In genomic region chr7:4040031-4040928, GRCh38 we compare ENCODE assay signal across 1 cellular context.
TF ChIP-seq lines count a peak whose summit lies in the region.

No MANE protein-coding gene starts in this region.

TF ChIP-seq in K562, 482 proteins besides CTCF, POLR2A, EP300 and RAD21:
- TF ChIP-seq KAT8 (IDR thresholded peaks at IDR 0.05; ENCODE audit: low read depth) (no peak), TCFL5 (CRISPR knock-in tag; conservative IDR thresholded peaks at IDR 0.05) (no peak), ZNF830 (CRISPR knock-in tag; IDR thresholded peaks at IDR 0.05) (no peak), TAF1 (IDR thresholded peaks at IDR 0.05; ENCODE audit: control insufficient read depth, extremely low read depth, insufficient read depth, low read length, severe bottlenecking) (no peak), HMGN3 (IDR thresholded peaks at IDR 0.05; ENCODE audit: borderline replicate concordance, extremely low read depth, insufficient read length, low read depth, low read length) (no peak), ZSCAN32 (CRISPR knock-in tag; IDR thresholded peaks at IDR 0.05) (no peak), ZBTB8A (IDR thresholded peaks at IDR 0.05; ENCODE audit: partially characterized antibody) (no peak), RHOXF2B (CRISPR knock-in tag; conservative IDR thresholded peaks at IDR 0.05) (no peak), SMAD4 (CRISPR knock-in tag; conservative IDR thresholded peaks at IDR 0.05) (no peak), ARNT (IDR thresholded peaks at IDR 0.05) (no peak), MAFK (IDR thresholded peaks at IDR 0.05; ENCODE audit: low read length) (no peak), ZBED1 (IDR thresholded peaks at IDR 0.05) (no peak), CBFA2T3 (IDR thresholded peaks at IDR 0.05) (no peak)
- TF ChIP-seq, protein P1, sequence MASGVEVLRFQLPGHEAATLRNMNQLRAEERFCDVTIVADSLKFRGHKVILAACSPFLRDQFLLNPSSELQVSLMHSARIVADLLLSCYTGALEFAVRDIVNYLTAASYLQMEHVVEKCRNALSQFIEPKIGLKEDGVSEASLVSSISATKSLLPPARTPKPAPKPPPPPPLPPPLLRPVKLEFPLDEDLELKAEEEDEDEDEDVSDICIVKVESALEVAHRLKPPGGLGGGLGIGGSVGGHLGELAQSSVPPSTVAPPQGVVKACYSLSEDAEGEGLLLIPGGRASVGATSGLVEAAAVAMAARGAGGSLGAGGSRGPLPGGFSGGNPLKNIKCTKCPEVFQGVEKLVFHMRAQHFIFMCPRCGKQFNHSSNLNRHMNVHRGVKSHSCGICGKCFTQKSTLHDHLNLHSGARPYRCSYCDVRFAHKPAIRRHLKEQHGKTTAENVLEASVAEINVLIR (CRISPR knock-in tag; IDR thresholded peaks at IDR 0.05) = no peak
- TF ChIP-seq, protein P2, sequence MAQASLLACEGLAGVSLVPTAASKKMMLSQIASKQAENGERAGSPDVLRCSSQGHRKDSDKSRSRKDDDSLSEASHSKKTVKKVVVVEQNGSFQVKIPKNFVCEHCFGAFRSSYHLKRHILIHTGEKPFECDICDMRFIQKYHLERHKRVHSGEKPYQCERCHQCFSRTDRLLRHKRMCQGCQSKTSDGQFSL (CRISPR knock-in tag; IDR thresholded peaks at IDR 0.05) = no peak
- TF ChIP-seq, protein P2 (tag; IDR thresholded peaks at IDR 0.05) = no peak
- TF ChIP-seq, protein P3, sequence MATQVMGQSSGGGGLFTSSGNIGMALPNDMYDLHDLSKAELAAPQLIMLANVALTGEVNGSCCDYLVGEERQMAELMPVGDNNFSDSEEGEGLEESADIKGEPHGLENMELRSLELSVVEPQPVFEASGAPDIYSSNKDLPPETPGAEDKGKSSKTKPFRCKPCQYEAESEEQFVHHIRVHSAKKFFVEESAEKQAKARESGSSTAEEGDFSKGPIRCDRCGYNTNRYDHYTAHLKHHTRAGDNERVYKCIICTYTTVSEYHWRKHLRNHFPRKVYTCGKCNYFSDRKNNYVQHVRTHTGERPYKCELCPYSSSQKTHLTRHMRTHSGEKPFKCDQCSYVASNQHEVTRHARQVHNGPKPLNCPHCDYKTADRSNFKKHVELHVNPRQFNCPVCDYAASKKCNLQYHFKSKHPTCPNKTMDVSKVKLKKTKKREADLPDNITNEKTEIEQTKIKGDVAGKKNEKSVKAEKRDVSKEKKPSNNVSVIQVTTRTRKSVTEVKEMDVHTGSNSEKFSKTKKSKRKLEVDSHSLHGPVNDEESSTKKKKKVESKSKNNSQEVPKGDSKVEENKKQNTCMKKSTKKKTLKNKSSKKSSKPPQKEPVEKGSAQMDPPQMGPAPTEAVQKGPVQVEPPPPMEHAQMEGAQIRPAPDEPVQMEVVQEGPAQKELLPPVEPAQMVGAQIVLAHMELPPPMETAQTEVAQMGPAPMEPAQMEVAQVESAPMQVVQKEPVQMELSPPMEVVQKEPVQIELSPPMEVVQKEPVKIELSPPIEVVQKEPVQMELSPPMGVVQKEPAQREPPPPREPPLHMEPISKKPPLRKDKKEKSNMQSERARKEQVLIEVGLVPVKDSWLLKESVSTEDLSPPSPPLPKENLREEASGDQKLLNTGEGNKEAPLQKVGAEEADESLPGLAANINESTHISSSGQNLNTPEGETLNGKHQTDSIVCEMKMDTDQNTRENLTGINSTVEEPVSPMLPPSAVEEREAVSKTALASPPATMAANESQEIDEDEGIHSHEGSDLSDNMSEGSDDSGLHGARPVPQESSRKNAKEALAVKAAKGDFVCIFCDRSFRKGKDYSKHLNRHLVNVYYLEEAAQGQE (CRISPR knock-in tag; IDR thresholded peaks at IDR 0.05; ENCODE audit: low read depth) = no peak
- TF ChIP-seq, protein P4, sequence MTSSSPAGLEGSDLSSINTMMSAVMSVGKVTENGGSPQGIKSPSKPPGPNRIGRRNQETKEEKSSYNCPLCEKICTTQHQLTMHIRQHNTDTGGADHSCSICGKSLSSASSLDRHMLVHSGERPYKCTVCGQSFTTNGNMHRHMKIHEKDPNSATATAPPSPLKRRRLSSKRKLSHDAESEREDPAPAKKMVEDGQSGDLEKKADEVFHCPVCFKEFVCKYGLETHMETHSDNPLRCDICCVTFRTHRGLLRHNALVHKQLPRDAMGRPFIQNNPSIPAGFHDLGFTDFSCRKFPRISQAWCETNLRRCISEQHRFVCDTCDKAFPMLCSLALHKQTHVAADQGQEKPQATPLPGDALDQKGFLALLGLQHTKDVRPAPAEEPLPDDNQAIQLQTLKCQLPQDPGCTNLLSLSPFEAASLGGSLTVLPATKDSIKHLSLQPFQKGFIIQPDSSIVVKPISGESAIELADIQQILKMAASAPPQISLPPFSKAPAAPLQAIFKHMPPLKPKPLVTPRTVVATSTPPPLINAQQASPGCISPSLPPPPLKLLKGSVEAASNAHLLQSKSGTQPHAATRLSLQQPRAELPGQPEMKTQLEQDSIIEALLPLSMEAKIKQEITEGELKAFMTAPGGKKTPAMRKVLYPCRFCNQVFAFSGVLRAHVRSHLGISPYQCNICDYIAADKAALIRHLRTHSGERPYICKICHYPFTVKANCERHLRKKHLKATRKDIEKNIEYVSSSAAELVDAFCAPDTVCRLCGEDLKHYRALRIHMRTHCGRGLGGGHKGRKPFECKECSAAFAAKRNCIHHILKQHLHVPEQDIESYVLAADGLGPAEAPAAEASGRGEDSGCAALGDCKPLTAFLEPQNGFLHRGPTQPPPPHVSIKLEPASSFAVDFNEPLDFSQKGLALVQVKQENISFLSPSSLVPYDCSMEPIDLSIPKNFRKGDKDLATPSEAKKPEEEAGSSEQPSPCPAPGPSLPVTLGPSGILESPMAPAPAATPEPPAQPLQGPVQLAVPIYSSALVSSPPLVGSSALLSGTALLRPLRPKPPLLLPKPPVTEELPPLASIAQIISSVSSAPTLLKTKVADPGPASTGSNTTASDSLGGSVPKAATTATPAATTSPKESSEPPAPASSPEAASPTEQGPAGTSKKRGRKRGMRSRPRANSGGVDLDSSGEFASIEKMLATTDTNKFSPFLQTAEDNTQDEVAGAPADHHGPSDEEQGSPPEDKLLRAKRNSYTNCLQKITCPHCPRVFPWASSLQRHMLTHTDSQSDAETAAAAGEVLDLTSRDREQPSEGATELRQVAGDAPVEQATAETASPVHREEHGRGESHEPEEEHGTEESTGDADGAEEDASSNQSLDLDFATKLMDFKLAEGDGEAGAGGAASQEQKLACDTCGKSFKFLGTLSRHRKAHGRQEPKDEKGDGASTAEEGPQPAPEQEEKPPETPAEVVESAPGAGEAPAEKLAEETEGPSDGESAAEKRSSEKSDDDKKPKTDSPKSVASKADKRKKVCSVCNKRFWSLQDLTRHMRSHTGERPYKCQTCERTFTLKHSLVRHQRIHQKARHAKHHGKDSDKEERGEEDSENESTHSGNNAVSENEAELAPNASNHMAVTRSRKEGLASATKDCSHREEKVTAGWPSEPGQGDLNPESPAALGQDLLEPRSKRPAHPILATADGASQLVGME (CRISPR knock-in tag; IDR thresholded peaks at IDR 0.05) = no peak
